Comparison of ENCODE assay signal across 8 cellular contexts in genomic region chr4:140238353-140239041, GRCh38.
DNase-seq lines count a peak whose midpoint lies in the region; FAIRE-seq and TF ChIP-seq lines count a peak whose summit lies in the region.

No MANE protein-coding gene starts in this region.

- H3K79me2 ChIP-seq in Loucy (ENCODE audit: insufficient read depth, low read length) (no peaks in the 10 kb centered on the region), endothelial cell of umbilical vein (ENCODE audit: control insufficient read depth, insufficient read depth, low read length) (no peaks in the 10 kb centered on the region)

- CTCF ChIA-PET in endothelial cell of umbilical vein (lab: Charles Lee): interaction anchor here (0.8 to 2.9 kb wide), 13 partner anchors 8 to 581 kb away, joined by 3 to 11 read pairs (median 5); partner anchors contain the start of gene MAML3

- no peak for TF ChIP-seq CTCF in Loucy (conservative IDR thresholded peaks at IDR 0.05; ENCODE audit: low read length)
- no peak for TF ChIP-seq CTCF in Peyer's patch (IDR thresholded peaks at IDR 0.05)
- no peak for TF ChIP-seq CTCF in endothelial cell of umbilical vein (IDR thresholded peaks at IDR 0.05; ENCODE audit: extremely low read depth in 1 of 2, insufficient read depth in 1 of 2, low read depth in 1 of 2, low read length in 2 of 2)

- no peaks in the 10 kb centered on the region for H3K9me3 ChIP-seq in Loucy (ENCODE audit: insufficient read depth, low read depth, low read length)
- H3K9me3 ChIP-seq in Peyer's patch: no peaks in the 10 kb centered on the region
- H3K9me3 ChIP-seq in endothelial cell of umbilical vein (replicated peaks; ENCODE audit: control insufficient read depth, insufficient read depth, low read length): no peaks in the 10 kb centered on the region
- H3K9me3 ChIP-seq in muscle layer of duodenum (ENCODE audit: control insufficient read depth in 1 of 2, low read length in 2 of 2): no peaks in the 10 kb centered on the region

- H3F3A ChIP-seq in Loucy (ENCODE audit: low read depth): no peaks in the 10 kb centered on the region; the same call in 1 of the 2 replicates

- no peaks in the 10 kb centered on the region for H3K27me3 ChIP-seq in Loucy (ENCODE audit: insufficient read depth, low read length, poor library complexity, severe bottlenecking)
- H3K27me3 ChIP-seq in Peyer's patch: no peaks in the 10 kb centered on the region
- H3K27me3 ChIP-seq in endothelial cell of umbilical vein (ENCODE audit: control insufficient read depth in 2 of 2, insufficient read depth in 2 of 2, low read length in 2 of 2): no peaks in the 10 kb centered on the region
- no peaks in the 10 kb centered on the region for H3K27me3 ChIP-seq in muscle layer of duodenum (ENCODE audit: low read depth, low read length)

- dilution Hi-C loops in endothelial cell of umbilical vein (cut with MboI; ENCODE audit: extremely low pct_ligation_motif_present, low sequenced_read_pairs): no loop called here

- POLR2A ChIA-PET in endothelial cell of umbilical vein (lab: Charles Lee): interaction anchor here (0.5 to 1.8 kb wide), 5 partner anchors 15 to 147 kb away, joined by 3 to 6 read pairs (median 4); partner anchors contain the start of gene MAML3

- H3K4me1 ChIP-seq in Loucy (ENCODE audit: insufficient read depth, low read length, poor library complexity, severe bottlenecking) (peaks cover 46% of the 10 kb centered on the region), Peyer's patch (peaks cover 0 to 40% (median 10%) of the 10 kb centered on the region in 4 donors), endothelial cell of umbilical vein (ENCODE audit: control insufficient read depth, extremely low read depth, insufficient read depth, low read length) (peaks cover 43% of the 10 kb centered on the region), muscle layer of duodenum (ENCODE audit: control insufficient read depth in 1 of 2, insufficient read depth in 2 of 2, low read length in 2 of 2) (peaks cover 22 to 32% of the 10 kb centered on the region in 2 donors)

- H4K20me1 ChIP-seq in Loucy (ENCODE audit: insufficient read depth, low read length, poor library complexity, severe bottlenecking) (no peaks in the 10 kb centered on the region), endothelial cell of umbilical vein (replicated peaks; ENCODE audit: control insufficient read depth, extremely low read depth, insufficient read depth, low read length) (no peaks in the 10 kb centered on the region)

- no peak for FAIRE-seq in endothelial cell of umbilical vein (lab: Jason Lieb, UNC)

- peak; percentile 31 to 80 (median 70) for DNase-seq in Peyer's patch
- peak; percentile 29 for DNase-seq in endothelial cell of umbilical vein (ENCODE audit: low read depth, low spot score)
- no peak for DNase-seq in activated CD4-positive, alpha-beta T cell treated with anti-CD3 and anti-CD28 coated beads for 4 hours
- DNase-seq in HUDEP-2 (lab: John Stamatoyannopoulos, UW; ENCODE audit: unreplicated experiment in 76 of 76): no peak
- DNase-seq in HuH-7.5 (ENCODE audit: low spot score): no peak
- DNase-seq in activated naive CD4-positive, alpha-beta T cell treated with anti-CD3 and anti-CD28 coated beads, Interleukin-2, amount 50 U/mL, for 16 hours: no peak

- H3K4me3 ChIP-seq in Loucy (ENCODE audit: low read length, poor library complexity, severe bottlenecking) (no peak overlapping the region), Peyer's patch (peak overlapping the region in 1 of 4 donors; percentile 0), endothelial cell of umbilical vein (replicated peaks in 1 of 3; ENCODE audit: insufficient read depth in 1 of 3, low read depth in 1 of 3, low read length in 3 of 3) (no peak overlapping the region), muscle layer of duodenum (ENCODE audit: low read depth in 1 of 2, low read length in 2 of 2) (peak overlapping the region; percentile 32 to 50)

- intact Hi-C loops in endothelial cell of umbilical vein (cut with micrococcal nuclease): loop anchor here (5.0 kb wide), 1 partner anchor 146 kb away; no protein-coding TSS in a partner anchor

- no peak for TF ChIP-seq POLR2A in Peyer's patch (IDR thresholded peaks at IDR 0.05)
- TF ChIP-seq POLR2A in endothelial cell of umbilical vein (IDR thresholded peaks at IDR 0.05; ENCODE audit: low read depth, low read length): no peak

- H3K9me2 ChIP-seq in Loucy (replicated peaks; ENCODE audit: low read depth, low read length): no peaks in the 10 kb centered on the region

- no peak overlapping the region for H3K4me2 ChIP-seq in Loucy (ENCODE audit: low read depth, low read length, poor library complexity, severe bottlenecking)
- H3K4me2 ChIP-seq in endothelial cell of umbilical vein (ENCODE audit: insufficient read depth, low read length): no peak overlapping the region

- H3K27ac ChIP-seq in Peyer's patch: peak overlapping the region; percentile 49 to 75 (median 66)
- no peak overlapping the region for H3K27ac ChIP-seq in endothelial cell of umbilical vein (ENCODE audit: insufficient read depth, low read depth, low read length)
- H3K27ac ChIP-seq in muscle layer of duodenum (ENCODE audit: low read length): peak overlapping the region; percentile 93

- H3K9me1 ChIP-seq in endothelial cell of umbilical vein (replicated peaks; ENCODE audit: control insufficient read depth, extremely low read depth, insufficient read depth, low read length): no peaks in the 10 kb centered on the region

- BruUV-seq in endothelial cell of umbilical vein (replicated peaks; lab: Mats Ljungman, UMichigan): no TSS peak

- 0 out of 2 replicates have a peak overlapping the region, but pooled peaks have one; percentile 40 for H2AFZ ChIP-seq in Loucy (ENCODE audit: low read length)
- peak overlapping the region; percentile 48 for H2AFZ ChIP-seq in endothelial cell of umbilical vein (ENCODE audit: low read depth, low read length)

- H3K36me3 ChIP-seq in Loucy (ENCODE audit: insufficient read depth, low read length): no peaks in the 10 kb centered on the region
- no peaks in the 10 kb centered on the region for H3K36me3 ChIP-seq in Peyer's patch
- H3K36me3 ChIP-seq in endothelial cell of umbilical vein (ENCODE audit: control insufficient read depth in 2 of 2, extremely low read depth in 1 of 2, insufficient read depth in 2 of 2, low read length in 2 of 2): no peaks in the 10 kb centered on the region
- no peaks in the 10 kb centered on the region for H3K36me3 ChIP-seq in muscle layer of duodenum (ENCODE audit: control insufficient read depth in 1 of 2, insufficient read depth in 2 of 2, low read length in 2 of 2)

- no peak overlapping the region for H3K9ac ChIP-seq in Loucy (ENCODE audit: low read depth, low read length, poor library complexity, severe bottlenecking)
- H3K9ac ChIP-seq in endothelial cell of umbilical vein (replicated peaks; ENCODE audit: extremely low read depth, insufficient read depth, low read length): no peak overlapping the region

TF ChIP-seq in endothelial cell of umbilical vein, 7 proteins besides CTCF, POLR2A, EP300 and RAD21:
- TF ChIP-seq POLR2AphosphoS5 (IDR thresholded peaks at IDR 0.05; ENCODE audit: insufficient read depth, low read depth, low read length) (no peak), MAX (IDR thresholded peaks at IDR 0.05; ENCODE audit: insufficient read depth, insufficient read length) (no peak), GATA2 (IDR thresholded peaks at IDR 0.05; ENCODE audit: insufficient read depth, insufficient read length, low read depth, low read length) (no peak), FOS (IDR thresholded peaks at IDR 0.05; ENCODE audit: borderline replicate concordance, insufficient read depth, low read length) (no peak), EZH2 (IDR thresholded peaks at IDR 0.05; ENCODE audit: borderline replicate concordance, low read depth, low read length, severe bottlenecking) (no peak), MYC (IDR thresholded peaks at IDR 0.05; ENCODE audit: low read depth, low read length) (no peak), JUN (IDR thresholded peaks at IDR 0.05; ENCODE audit: borderline replicate concordance, insufficient read depth, insufficient read length, low read depth) (no peak)

Comparison
In these comparisons a context has a peak if more than half of its experiments do, and no peak if none do; other contexts are left out.
1. H3K4me3 ChIP-seq: peak in muscle layer of duodenum (2 of 2); none in Loucy (single experiment) and endothelial cell of umbilical vein (0 of 3).
2. DNase-seq: peak in Peyer's patch (3 of 3) and endothelial cell of umbilical vein (single experiment); none in activated CD4-positive, alpha-beta T cell treated with anti-CD3 and anti-CD28 coated beads for 4 hours (0 of 2), HUDEP-2 (0 of 76), HuH-7.5 (single experiment) and activated naive CD4-positive, alpha-beta T cell treated with anti-CD3 and anti-CD28 coated beads, Interleukin-2, amount 50 U/mL, for 16 hours (single experiment).